8 cellular contexts compared by ENCODE assay signal in genomic region chr2:200964498-200964897, GRCh38. TPM values are rescaled to one million over a fixed set of nuclear protein-coding genes. Genes with fewer than 3 reads are reported as not detected.
A peak's percentile ranks its signal among the peaks of the same experiment; 100 is the strongest.
DNase-seq lines count a peak whose midpoint lies in the region; ATAC-seq and TF ChIP-seq lines count a peak whose summit lies in the region.

No MANE protein-coding gene starts in this region.

- H3K27ac ChIP-seq in gastroesophageal sphincter (peak overlapping the region in 2 of 4 donors; percentile 90 to 92), smooth muscle cell (ENCODE audit: low read depth) (peak overlapping the region; percentile 51)

- H3K79me2 ChIP-seq in smooth muscle cell (ENCODE audit: low read depth): peaks cover 28% of the 10 kb centered on the region

- H3K4me3 ChIP-seq in gastroesophageal sphincter (peak overlapping the region; percentile 64 to 87), smooth muscle cell (peak overlapping the region; percentile 98)

- H3K4me2 ChIP-seq in smooth muscle cell: peak overlapping the region; percentile 88

- H3F3A ChIP-seq in smooth muscle cell (ENCODE audit: low read depth): peaks cover 5% of the 10 kb centered on the region

- peaks cover 0 to 50% (median 5%) of the 10 kb centered on the region in 3 donors for H3K4me1 ChIP-seq in gastroesophageal sphincter
- H3K4me1 ChIP-seq in smooth muscle cell (ENCODE audit: low read depth): peaks cover 21% of the 10 kb centered on the region

- H3K36me3 ChIP-seq in gastroesophageal sphincter (no peaks in the 10 kb centered on the region), smooth muscle cell (ENCODE audit: low read depth) (no peaks in the 10 kb centered on the region)

- H2AFZ ChIP-seq in smooth muscle cell (ENCODE audit: low read depth): peak overlapping the region; percentile 94

- H4K20me1 ChIP-seq in smooth muscle cell (ENCODE audit: low read depth): no peaks in the 10 kb centered on the region

- H3K27me3 ChIP-seq in gastroesophageal sphincter (no peaks in the 10 kb centered on the region), smooth muscle cell (ENCODE audit: low read depth) (no peaks in the 10 kb centered on the region)

- H3K9ac ChIP-seq in smooth muscle cell (ENCODE audit: low read depth): peak overlapping the region; percentile 85

- TF ChIP-seq EP300 in gastroesophageal sphincter (IDR thresholded peaks at IDR 0.05): no peak

- H3K9me3 ChIP-seq in gastroesophageal sphincter (no peaks in the 10 kb centered on the region), smooth muscle cell (replicated peaks; ENCODE audit: low read depth) (no peaks in the 10 kb centered on the region)

- peak; percentile 1; the same call in 1 of the 3 replicates for ATAC-seq in SK-N-SH treated with all-trans-retinoic acid at 6 μM for 48 hours
- ATAC-seq in gastroesophageal sphincter: no peak
- no peak for ATAC-seq in GM21723 (IDR thresholded peaks at IDR 0.05; ENCODE audit: unreplicated experiment)

- TF ChIP-seq POLR2A in gastroesophageal sphincter (IDR thresholded peaks at IDR 0.05): no peak

- TF ChIP-seq CTCF in gastroesophageal sphincter (IDR thresholded peaks at IDR 0.05): no peak
- TF ChIP-seq CTCF in smooth muscle cell (IDR thresholded peaks at IDR 0.05; ENCODE audit: borderline replicate concordance, insufficient read depth, poor library complexity, severe bottlenecking): no peak

- WGBS in gastroesophageal sphincter (ENCODE audit: low coverage in 1 of 2), 2 donors: 82 to 83% methylated on average over 6 of the region's 6 CpGs
- WGBS in smooth muscle cell (ENCODE audit: low lambda C conversion rate): 68% methylated on average over 6 of the region's 6 CpGs

- DNase-seq in DMS79 treated with DMSO at 0.1 percent for 48 hours (lab: John Stamatoyannopoulos, UW) (peak; percentile 52), DMS79 (lab: John Stamatoyannopoulos, UW) (no peak), smooth muscle cell (lab: John Stamatoyannopoulos, UW; ENCODE audit: unreplicated experiment) (no peak), HK-2 (ENCODE audit: unreplicated experiment) (no peak), EL (no peak)

TF ChIP-seq in SK-N-SH treated with all-trans-retinoic acid at 6 μM for 48 hours, 23 proteins besides CTCF, POLR2A, EP300 and RAD21:
- TF ChIP-seq ESRRG (CRISPR knock-in tag; IDR thresholded peaks at IDR 0.05) (no peak), ZNF565 (CRISPR knock-in tag; conservative IDR thresholded peaks at IDR 0.05; ENCODE audit: low read depth) (no peak), POU6F1 (CRISPR knock-in tag; IDR thresholded peaks at IDR 0.05; ENCODE audit: borderline replicate concordance, low read depth) (no peak)

RNA-seq across cellular contexts. Expression of gene ORC2, which starts 1.0 kb away (rescaled TPM):
- total RNA-seq in gastroesophageal sphincter (10 to 100 TPM in 3 of 4 donors, 1 to 10 TPM in 1; 8.6 to 25.4 (median 11.4) TPM), smooth muscle cell (11.5 and 16.0 TPM in 2 replicates)
- 7.1 and 8.3 TPM in 2 replicates for polyA plus RNA-seq in smooth muscle cell
